ENCODE assay signal across 31 cellular contexts in genomic region chr6:136534268-136534667, GRCh38.
"Had no signal": no experiment of that assay in that cellular context is flagged by ENCODE, and none has a peak within 500 bp of the region (broad histone marks: within the 10 kb centered on the region; RNA-seq: fewer than 3 reads in every experiment).

No MANE protein-coding gene starts in this region.

- H3K4me3 ChIP-seq: esophagus squamous epithelium, heart right ventricle, left ventricle myocardium inferior, lung, mucosa of descending colon, right atrium auricular region, sigmoid colon, stomach, thyroid gland, vagina had no signal

- DNase-seq: effector CD8-positive, alpha-beta T cell; erythroblast; esophagus squamous epithelium; foreskin melanocyte; glutamatergic neuron; heart right ventricle; hippocampal formation; left cardiac atrium; left ventricle myocardium inferior; mucosa of descending colon; naive B cell; sigmoid colon; stimulated activated CD4-positive, alpha-beta T cell treated with anti-CD3 and anti-CD28 coated beads, Interleukin-2, amount 100 ng/mL, for 24 hours; stimulated activated CD4-positive, alpha-beta T cell treated with anti-CD3 and anti-CD28 coated beads, Interleukin-4, amount 100 ng/mL, for 24 hours; stimulated activated naive CD4-positive, alpha-beta T cell treated with Interleukin-2 at 50 U/mL for 16 hours; stomach; thyroid gland; trophoblast cell had no signal

- H3K9me3 ChIP-seq: esophagus squamous epithelium, heart right ventricle, left ventricle myocardium inferior, mucosa of descending colon, right atrium auricular region, sigmoid colon, stomach, thyroid gland, vagina had no signal

- H3K4me3 Mint-ChIP-seq: memory B cell; mesothelial cell of epicardium; naive B cell; natural killer cell treated with Interleukin-12 subunit alpha and Interleukin-12 subunit beta and Interleukin-15 and Interleukin-18, amount 100 ng/mL, for 72 hours; neural crest cell; stimulated activated effector memory CD8-positive, alpha-beta T cell treated with anti-CD3 and anti-CD28 coated beads, Interleukin-12 subunit alpha, Interleukin-12 subunit beta, amount 100 ng/mL, for 72 hours had no signal

- H3K9me3 Mint-ChIP-seq: memory B cell; natural killer cell treated with Interleukin-12 subunit alpha and Interleukin-12 subunit beta and Interleukin-15 and Interleukin-18, amount 100 ng/mL, for 72 hours; stimulated activated effector memory CD8-positive, alpha-beta T cell treated with anti-CD3 and anti-CD28 coated beads, Interleukin-12 subunit alpha, Interleukin-12 subunit beta, amount 100 ng/mL, for 72 hours had no signal

- H3K27me3 Mint-ChIP-seq: progenitor cell of endocrine pancreas had no signal

- H3K9ac ChIP-seq: parathyroid adenoma had no signal

- ATAC-seq: heart right ventricle; left cardiac atrium; mucosa of descending colon; natural killer cell treated with Interleukin-12 subunit alpha and Interleukin-12 subunit beta and Interleukin-15 and Interleukin-18, amount 100 ng/mL, for 72 hours; stimulated activated effector memory CD8-positive, alpha-beta T cell treated with anti-CD3 and anti-CD28 coated beads, Interleukin-12 subunit alpha, Interleukin-12 subunit beta, amount 100 ng/mL, for 72 hours had no signal

- H3K36me3 ChIP-seq: esophagus squamous epithelium, heart right ventricle, left ventricle myocardium inferior, right atrium auricular region, sigmoid colon, stomach, thyroid gland, vagina had no signal

- FAIRE-seq: colon, endothelial cell of umbilical vein, islet of Langerhans had no signal

- H3K27ac ChIP-seq: esophagus squamous epithelium, heart right ventricle, left ventricle myocardium inferior, parathyroid adenoma, right atrium auricular region, sigmoid colon, stomach, thyroid gland, vagina had no signal

- H3K27ac Mint-ChIP-seq: memory B cell; mesothelial cell of epicardium; naive B cell; natural killer cell treated with Interleukin-12 subunit alpha and Interleukin-12 subunit beta and Interleukin-15 and Interleukin-18, amount 100 ng/mL, for 72 hours; progenitor cell of endocrine pancreas; stimulated activated effector memory CD8-positive, alpha-beta T cell treated with anti-CD3 and anti-CD28 coated beads, Interleukin-12 subunit alpha, Interleukin-12 subunit beta, amount 100 ng/mL, for 72 hours had no signal

- H3K27me3 ChIP-seq: esophagus squamous epithelium, heart right ventricle, right atrium auricular region, sigmoid colon, stomach, thyroid gland, vagina had no signal

- H3K36me3 Mint-ChIP-seq: memory B cell; naive B cell; natural killer cell treated with Interleukin-12 subunit alpha and Interleukin-12 subunit beta and Interleukin-15 and Interleukin-18, amount 100 ng/mL, for 72 hours; stimulated activated effector memory CD8-positive, alpha-beta T cell treated with anti-CD3 and anti-CD28 coated beads, Interleukin-12 subunit alpha, Interleukin-12 subunit beta, amount 100 ng/mL, for 72 hours had no signal

- H3K4me1 Mint-ChIP-seq: memory B cell; mesothelial cell of epicardium; naive B cell; neural crest cell; stimulated activated effector memory CD8-positive, alpha-beta T cell treated with anti-CD3 and anti-CD28 coated beads, Interleukin-12 subunit alpha, Interleukin-12 subunit beta, amount 100 ng/mL, for 72 hours had no signal

- H2AFZ ChIP-seq: parathyroid adenoma had no signal

- H3K4me1 ChIP-seq: heart right ventricle, left ventricle myocardium inferior, parathyroid adenoma, right atrium auricular region, sigmoid colon, thyroid gland, vagina had no signal
